ENCODE assay signal across 15 cellular contexts in the genomic region with DNA sequence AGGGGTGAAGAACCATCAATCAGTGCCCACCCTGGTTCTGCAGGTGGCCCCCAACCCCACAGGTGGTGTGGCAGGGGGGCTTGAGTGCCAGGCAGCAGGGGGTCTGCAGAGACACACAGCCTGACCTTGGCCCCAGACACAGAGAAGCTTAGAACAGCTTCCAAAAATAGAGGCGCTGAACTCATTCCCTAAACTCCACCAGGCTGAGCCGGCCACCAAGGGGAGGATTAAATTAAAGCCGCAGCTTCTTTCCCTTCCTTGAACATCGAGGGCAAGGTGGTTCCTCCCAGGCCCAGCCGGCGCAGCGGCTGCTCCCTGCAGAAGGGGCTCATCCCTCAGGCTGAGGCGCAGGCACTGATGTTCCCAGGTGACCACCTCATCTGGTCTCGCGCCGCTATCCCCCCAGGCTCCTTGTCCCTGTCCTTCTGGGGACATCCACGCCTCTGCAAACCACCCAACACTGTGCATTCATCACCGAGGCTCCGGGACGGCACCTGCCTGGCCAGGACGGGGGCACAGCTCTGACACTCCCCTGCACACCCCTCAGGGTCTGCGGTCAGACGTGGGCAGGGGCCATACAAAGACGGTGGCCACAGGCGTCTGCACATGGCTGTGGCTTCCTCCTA. TPM values are rescaled to one million over a fixed set of nuclear protein-coding genes. Genes with fewer than 3 reads are reported as not detected.
DNase-seq lines count a peak whose midpoint lies in the region; ATAC-seq, FAIRE-seq and TF ChIP-seq lines count a peak whose summit lies in the region.
"Had no signal": no experiment of that assay in that cellular context is flagged by ENCODE, and none has a peak within 500 bp of the region (broad histone marks: within the 10 kb centered on the region; RNA-seq: fewer than 3 reads in every experiment).

No MANE protein-coding gene starts in this region.

- H3K79me2 ChIP-seq in H9 (ENCODE audit: insufficient read depth, low read length) = no peaks in the 10 kb centered on the region

- no peaks in the 10 kb centered on the region for H3K23me2 ChIP-seq in H9 (ENCODE audit: insufficient read length, low read depth, low read length, poor library complexity, severe bottlenecking)

- POLR2A ChIA-PET in A549 (lab: Yijun Ruan, JAX) = no interaction called here

- H2BK120ac ChIP-seq in H9 (ENCODE audit: low read depth, low read length, poor library complexity, severe bottlenecking) = no peak overlapping the region

- H3K4me3 Mint-ChIP-seq in H9 = no peak overlapping the region
- H3K4me3 Mint-ChIP-seq: activated T-cell treated with anti-CD3 and anti-CD28 coated beads, Interleukin-2, amount 50 U/mL, for 24 hours had no signal

- H3K9me3 ChIP-seq in A549 = no peaks in the 10 kb centered on the region
- H3K9me3 ChIP-seq in H9 (ENCODE audit: control insufficient read depth, low read depth, low read length) = no peaks in the 10 kb centered on the region
- H3K9me3 ChIP-seq in right lobe of liver = no peaks in the 10 kb centered on the region

- TF ChIP-seq CTCF in A549 (IDR thresholded peaks at IDR 0.05) (no peak), H9 (conservative IDR thresholded peaks at IDR 0.05) (no peak), right lobe of liver (IDR thresholded peaks at IDR 0.05) (no peak)

- ATAC-seq in A549 (peak; percentile 33 to 44; a peak in 5 of 6 replicates), right lobe of liver (peak in 3 of 4 donors; percentile 5 to 15 (median 7)), GM18505 (IDR thresholded peaks at IDR 0.05; ENCODE audit: unreplicated experiment) (no peak)

- H4K5ac ChIP-seq in H9 (ENCODE audit: insufficient read length, low read depth, low read length) = no peak overlapping the region

- no peak overlapping the region for H3K9ac ChIP-seq in H9 (ENCODE audit: extremely low read depth, insufficient read length, low read length)

- FAIRE-seq in A549 (lab: Jason Lieb, UNC) (no peak), urothelium cell line (lab: Jason Lieb, UNC) (no peak)
- FAIRE-seq: bronchial epithelial cell, islet of Langerhans, TTC549 had no signal

- H3K27me3 ChIP-seq in H9 (ENCODE audit: insufficient read depth, low read length) (no peaks in the 10 kb centered on the region), right lobe of liver (no peaks in the 10 kb centered on the region)

- H3K36me3 Mint-ChIP-seq in H9 (ENCODE audit: insufficient read depth in 1 of 3, low read depth in 3 of 3) = peaks cover 23 to 49% (median 47%) of the 10 kb centered on the region in 3 experiments; a peak in 6 of 7 replicates

- CTCF ChIA-PET in A549 (lab: Yijun Ruan, JAX) = no interaction called here

- no peak overlapping the region for H3K4ac ChIP-seq in H9 (ENCODE audit: low read depth, low read length)

- H3K4me2 ChIP-seq in A549 (no peak overlapping the region), H9 (ENCODE audit: insufficient read depth, insufficient read length, low read length) (no peak overlapping the region)

- H3K14ac ChIP-seq in H9 (ENCODE audit: insufficient read depth, low read length) = no peak overlapping the region

- no peak overlapping the region for H3K18ac ChIP-seq in H9 (ENCODE audit: insufficient read length, low read depth, low read length)

- H3K4me3 ChIP-seq in A549 (no peak overlapping the region), right lobe of liver (no peak overlapping the region)

- H2BK12ac ChIP-seq in H9 (ENCODE audit: insufficient read length, low read depth, low read length) = no peak overlapping the region

- H3K27ac Mint-ChIP-seq in H9 = peak overlapping the region in 2 of 3 experiments; percentile 39 to 81; a peak in 4 of 7 replicates
- H3K27ac Mint-ChIP-seq: activated T-cell treated with anti-CD3 and anti-CD28 coated beads, Interleukin-2, amount 50 U/mL, for 24 hours had no signal

- no peak for TF ChIP-seq RAD21 in A549 (conservative IDR thresholded peaks at IDR 0.05 in 1 of 2, IDR thresholded peaks at IDR 0.05 in 1 of 2)

- DNase-seq in A549 (ENCODE audit: low read depth in 1 of 2, low spot score in 1 of 2) = no peak
- DNase-seq in H9 = no peak
- DNase-seq in central memory CD4-positive, alpha-beta T cell = peak; percentile 2
- no peak for DNase-seq in right lobe of liver
- DNase-seq in urothelium cell line (ENCODE audit: low spot score) = no peak
- no peak for DNase-seq in ureter (ENCODE audit: low spot score)
- no peak for DNase-seq in NCI-H146 (lab: John Stamatoyannopoulos, UW)
- DNase-seq: activated T-cell treated with anti-CD3 and anti-CD28 coated beads, Interleukin-2, amount 50 U/mL, for 24 hours; effector CD4-positive, alpha-beta T cell; NCI-H2029 treated with DMSO at 0.1 percent for 48 hours; NCI-H526 treated with DMSO at 0.1 percent for 48 hours had no signal

- no peak overlapping the region for H2AFZ ChIP-seq in H9 (ENCODE audit: low read length)

- intact Hi-C loops in right lobe of liver (cut with DNase I) = no loop called here

- WGBS in A549 (ENCODE audit: missing lambda C conversion rate) = 67% methylated on average over 15 of the region's 20 CpGs
- no CpG with 5 or more reads among the region's 20 CpGs for WGBS in H9 (ENCODE audit: extremely low coverage, insufficient read length, low lambda C conversion rate)
- WGBS in right lobe of liver (ENCODE audit: insufficient coverage, low coverage, low lambda C conversion rate, missing lambda C conversion rate) = 54% methylated on average over 7 of the region's 20 CpGs

- H3K27me3 Mint-ChIP-seq in H9 (ENCODE audit: low read depth) = peaks cover 3% of the 10 kb centered on the region; the same call in 1 of the 2 replicates
- H3K27me3 Mint-ChIP-seq: activated T-cell treated with anti-CD3 and anti-CD28 coated beads, Interleukin-2, amount 50 U/mL, for 24 hours had no signal

- H2BK15ac ChIP-seq in H9 (ENCODE audit: low read depth, low read length) = no peak overlapping the region

- H4K20me1 ChIP-seq in H9 (ENCODE audit: control insufficient read depth, insufficient read depth, insufficient read length) = peaks cover under 1% of the 10 kb centered on the region

- H3K36me3 ChIP-seq in right lobe of liver = peaks cover 0 to 27% (median 9%) of the 10 kb centered on the region in 4 donors

- no peaks in the 10 kb centered on the region for H3K4me1 ChIP-seq in A549
- no peaks in the 10 kb centered on the region; the same call in 1 of the 2 replicates for H3K4me1 ChIP-seq in H9 (ENCODE audit: insufficient read depth, low read length)
- peaks cover 0 to 15% (median 0%) of the 10 kb centered on the region in 4 donors for H3K4me1 ChIP-seq in right lobe of liver

- H4K91ac ChIP-seq in H9 (ENCODE audit: insufficient read length, low read depth, low read length) = no peak overlapping the region

- no peak overlapping the region for H3K23ac ChIP-seq in H9 (ENCODE audit: insufficient read length, low read depth, low read length)

- H3K4me1 Mint-ChIP-seq in H9 = peaks cover 2 to 6% of the 10 kb centered on the region in 2 experiments; a peak in 3 of 4 replicates

- H2AK5ac ChIP-seq in H9 (ENCODE audit: insufficient read length, low read length) = no peak overlapping the region

- no peak overlapping the region for H2BK20ac ChIP-seq in H9 (ENCODE audit: low read depth, low read length, poor library complexity, severe bottlenecking)

- no peaks in the 10 kb centered on the region for H3K79me1 ChIP-seq in H9 (ENCODE audit: insufficient read depth, low read depth, low read length, poor library complexity, severe bottlenecking)

- H3K27ac ChIP-seq in A549 (no peak overlapping the region), H9 (ENCODE audit: insufficient read length, low read depth, low read length) (no peak overlapping the region), right lobe of liver (peak overlapping the region in 1 of 3 donors; percentile 43)

- TF ChIP-seq EP300 in A549 (IDR thresholded peaks at IDR 0.05) = no peak

- no peak overlapping the region for H3T11ph ChIP-seq in H9 (ENCODE audit: low read length)

- H2BK5ac ChIP-seq in H9 (ENCODE audit: insufficient read length, low read length) = no peak overlapping the region

- no peaks in the 10 kb centered on the region for H3K9me3 Mint-ChIP-seq in H9
- H3K9me3 Mint-ChIP-seq: activated T-cell treated with anti-CD3 and anti-CD28 coated beads, Interleukin-2, amount 50 U/mL, for 24 hours had no signal

- no peak overlapping the region for H4K8ac ChIP-seq in H9 (replicated peaks; ENCODE audit: insufficient read length, low read depth, low read length)

- TF ChIP-seq POLR2A in A549 (IDR thresholded peaks at IDR 0.05; ENCODE audit: low read length) (no peak), right lobe of liver (IDR thresholded peaks at IDR 0.05) (no peak), GM18505 (IDR thresholded peaks at IDR 0.05; ENCODE audit: borderline replicate concordance, extremely low read depth, insufficient read depth, insufficient read length) (no peak)

- no peak overlapping the region for H3K56ac ChIP-seq in H9 (ENCODE audit: insufficient read length, low read depth, low read length)

TF ChIP-seq in A549, 52 proteins besides CTCF, POLR2A, EP300 and RAD21 (continues in another document):
- TF ChIP-seq FOSL2 (IDR thresholded peaks at IDR 0.05) = no peak
- no peak for TF ChIP-seq FOSL2 (CRISPR knock-in tag; IDR thresholded peaks at IDR 0.05)
- TF ChIP-seq NFE2L2 (conservative IDR thresholded peaks at IDR 0.05; ENCODE audit: low read length) = no peak
- TF ChIP-seq CBX8 (IDR thresholded peaks at IDR 0.05) = no peak
- no peak for TF ChIP-seq HEYL (CRISPR knock-in tag; IDR thresholded peaks at IDR 0.05)
- TF ChIP-seq SREBF2 (IDR thresholded peaks at IDR 0.05) = no peak
- no peak for TF ChIP-seq KDM5A (IDR thresholded peaks at IDR 0.05)
- TF ChIP-seq FOSB (CRISPR knock-in tag; IDR thresholded peaks at IDR 0.05) = no peak
- no peak for TF ChIP-seq ESRRA (IDR thresholded peaks at IDR 0.05; ENCODE audit: borderline replicate concordance, low read length)
- no peak for TF ChIP-seq ZC3H11A (IDR thresholded peaks at IDR 0.05)
- no peak for TF ChIP-seq FOXS1 (CRISPR knock-in tag; IDR thresholded peaks at IDR 0.05)
- TF ChIP-seq EHF (CRISPR knock-in tag; IDR thresholded peaks at IDR 0.05) = no peak

RNA-seq across cellular contexts. Expression of a gene that starts 30.8 kb away (rescaled TPM):
- polyA plus RNA-seq in A549 (2011; rRNA removed) (58.2 and 58.7 TPM in 2 replicates), A549 (2017; fragmentation: RNase III; extraction: RNeasy Plus Mini Kit Qiagen cat#74134 plus additional on column Dnase treatment) (106 to 117 TPM (median 114 TPM) in 3 replicates)
- 56.5 and 61.1 TPM in 2 replicates for polyA plus RNA-seq in A549 (2012; cell fraction: cytosol; rRNA removed)
- 113 and 119 TPM in 2 replicates for polyA plus RNA-seq in A549 (2012; cell fraction: nucleus; rRNA removed)
- polyA minus RNA-seq in A549 (2011; rRNA and poly(A)+ RNA removed) = 33.4 and 39.2 TPM in 2 replicates
- total RNA-seq in H9 (2021) (131 and 139 TPM in 2 replicates), right lobe of liver (100 to 1,000 TPM; 154 to 233 (median 197) TPM), ureter (223 TPM)

RNA-seq across cellular contexts. Expression of a gene that starts 36.1 kb away (rescaled TPM):
- polyA plus RNA-seq in A549 (2011; rRNA removed) = 3.7 and 3.8 TPM in 2 replicates
- 1.8 and 2.1 TPM in 2 replicates for polyA plus RNA-seq in A549 (2012; cell fraction: cytosol; rRNA removed)
- 2.4 and 3.8 TPM in 2 replicates for polyA plus RNA-seq in A549 (2012; cell fraction: nucleus; rRNA removed)
- polyA plus RNA-seq in A549 (2017; fragmentation: RNase III; extraction: RNeasy Plus Mini Kit Qiagen cat#74134 plus additional on column Dnase treatment) = 1.7 to 2.2 TPM (median 1.7 TPM) in 3 replicates
- 1.4 and 2.2 TPM in 2 replicates for polyA minus RNA-seq in A549 (2011; rRNA and poly(A)+ RNA removed)
- 54.8 and 55.0 TPM in 2 replicates for total RNA-seq in H9 (2021)
- total RNA-seq in right lobe of liver = 10 to 100 TPM; 18.5 to 41.3 (median 30.8) TPM
- 25.2 TPM for total RNA-seq in ureter
